8 cellular contexts compared by ENCODE assay signal in the genomic region with DNA sequence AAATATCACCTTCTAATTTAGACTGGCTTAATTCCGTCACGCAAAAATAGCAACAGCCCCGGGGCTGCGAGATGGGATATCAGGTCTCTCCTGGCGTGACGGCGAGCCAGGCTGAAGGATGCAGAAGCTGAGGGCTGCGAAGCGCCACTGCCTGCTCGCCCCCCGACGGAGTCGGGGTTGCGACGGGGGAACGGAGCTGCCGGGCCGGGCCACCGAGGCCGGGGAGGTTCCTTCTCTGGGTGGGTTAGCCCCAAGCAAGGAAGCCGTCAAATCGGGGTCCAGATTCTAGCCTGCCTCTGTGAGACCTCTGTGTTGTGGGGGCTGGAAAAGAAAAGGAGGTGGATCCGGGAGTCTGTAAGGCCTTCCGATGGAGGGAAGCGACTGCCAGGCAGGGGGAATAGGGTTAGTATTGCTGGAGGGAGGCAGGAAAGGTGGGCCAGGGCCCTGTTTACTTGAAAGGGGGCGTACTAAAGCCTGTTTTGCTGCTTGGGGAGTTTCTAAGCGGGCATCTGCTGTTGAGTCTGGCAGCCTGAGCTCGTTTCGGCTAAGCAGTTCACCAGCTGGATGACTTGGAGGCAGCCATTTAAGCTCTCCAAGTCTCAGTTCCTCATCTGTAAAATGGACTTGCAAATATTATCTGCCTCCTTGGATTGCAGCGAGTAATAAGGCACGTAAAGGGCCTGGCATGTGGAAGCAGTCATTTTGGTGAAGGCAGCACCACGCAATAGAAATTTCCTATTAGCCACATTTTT. TPM values are rescaled to one million over a fixed set of nuclear protein-coding genes. Genes with fewer than 3 reads are reported as not detected.
DNase-seq lines count a peak whose midpoint lies in the region; ATAC-seq and TF ChIP-seq lines count a peak whose summit lies in the region.

No MANE protein-coding gene starts in this region.

- TF ChIP-seq POLR2A in breast epithelium (IDR thresholded peaks at IDR 0.05), result no peak

- CTCF ChIA-PET in CD8-positive, alpha-beta T cell (lab: Charles Lee), result interaction anchor here (0.6 to 1.0 kb wide), 3 partner anchors 16 to 252 kb away, joined by 3 read pairs; no protein-coding TSS in a partner anchor

- intact Hi-C loops in CD8-positive, alpha-beta T cell (cut with DNase I, micrococcal nuclease), result loop anchor here (1.0 to 10.0 kb wide), 11 partner anchors 44 to 385 kb away; partner anchors contain the start of genes BMPR1A (in 2 of the 2), SHLD2 (in 2 of the 2) and WAPL (in 1 of the 2)
- intact Hi-C loops in breast epithelium (cut with DNase I; ENCODE audit: low total_unique reads), result no loop called here

- H3K27me3 ChIP-seq in CD8-positive, alpha-beta T cell (ENCODE audit: insufficient read depth, low read length), result no peaks in the 10 kb centered on the region
- no peaks in the 10 kb centered on the region for H3K27me3 ChIP-seq in breast epithelium
- no peaks in the 10 kb centered on the region for H3K27me3 ChIP-seq in layer of hippocampus (ENCODE audit: control insufficient read depth, insufficient read depth, low read length)

- no peak for TF ChIP-seq CTCF in CD8-positive, alpha-beta T cell (IDR thresholded peaks at IDR 0.05)
- no peak for TF ChIP-seq CTCF in breast epithelium (IDR thresholded peaks at IDR 0.05)

- H3K4me1 Mint-ChIP-seq in CD8-positive, alpha-beta T cell (ENCODE audit: low read depth), result peaks cover 13% of the 10 kb centered on the region
- H3K4me1 Mint-ChIP-seq in stimulated activated naive CD8-positive, alpha-beta T cell treated with anti-CD3 and anti-CD28 coated beads, Interleukin-15, amount 100 ng/mL, for 72 hours, result peaks cover 27% of the 10 kb centered on the region

- peak; percentile 9 for ATAC-seq in CD8-positive, alpha-beta T cell
- ATAC-seq in GM18867 (IDR thresholded peaks at IDR 0.05; ENCODE audit: unreplicated experiment) (peak; percentile 32), HG02981 (IDR thresholded peaks at IDR 0.05; ENCODE audit: unreplicated experiment) (peak; percentile 19)
- ATAC-seq in stimulated activated naive CD8-positive, alpha-beta T cell treated with anti-CD3 and anti-CD28 coated beads, Interleukin-15, amount 100 ng/mL, for 72 hours, result peak; percentile 26

- peaks cover 15% of the 10 kb centered on the region for H3K4me1 ChIP-seq in CD8-positive, alpha-beta T cell (ENCODE audit: insufficient read depth, low read length)
- H3K4me1 ChIP-seq in breast epithelium, result no peaks in the 10 kb centered on the region

- H3K9me3 Mint-ChIP-seq in CD8-positive, alpha-beta T cell, result no peaks in the 10 kb centered on the region
- H3K9me3 Mint-ChIP-seq in stimulated activated naive CD8-positive, alpha-beta T cell treated with anti-CD3 and anti-CD28 coated beads, Interleukin-15, amount 100 ng/mL, for 72 hours, result no peaks in the 10 kb centered on the region

- peak overlapping the region; percentile 69 for H3K4me3 ChIP-seq in CD8-positive, alpha-beta T cell (ENCODE audit: low read depth, low read length)
- peak overlapping the region; percentile 72 to 86 (median 84) for H3K4me3 ChIP-seq in breast epithelium

- H3K27ac Mint-ChIP-seq in CD8-positive, alpha-beta T cell, result peak overlapping the region; percentile 94
- peak overlapping the region; percentile 97 to 98 for H3K27ac Mint-ChIP-seq in stimulated activated naive CD8-positive, alpha-beta T cell treated with anti-CD3 and anti-CD28 coated beads, Interleukin-15, amount 100 ng/mL, for 72 hours

- POLR2A ChIA-PET in CD8-positive, alpha-beta T cell (lab: Charles Lee), result interaction anchor here (1.4 to 3.7 kb wide), 2 partner anchors 44 to 190 kb away, joined by 3 to 17 read pairs; partner anchors contain the start of gene BMPR1A

- H3K4me3 Mint-ChIP-seq in CD8-positive, alpha-beta T cell, result peak overlapping the region; percentile 85
- peak overlapping the region; percentile 93 to 99 for H3K4me3 Mint-ChIP-seq in stimulated activated naive CD8-positive, alpha-beta T cell treated with anti-CD3 and anti-CD28 coated beads, Interleukin-15, amount 100 ng/mL, for 72 hours

- peak in 4 of 7 experiments; percentile 19 to 69 (median 45) for DNase-seq in CD8-positive, alpha-beta T cell
- DNase-seq in NOMO-1 treated with DMSO at 0.1 percent for 48 hours (lab: John Stamatoyannopoulos, UW; ENCODE audit: unreplicated experiment) (peak; percentile 58), breast epithelium (ENCODE audit: low spot score in 2 of 2) (peak; percentile 32 to 54), NCI-H2196 (lab: John Stamatoyannopoulos, UW; ENCODE audit: unreplicated experiment) (no peak)
- peak; percentile 59 to 60 for DNase-seq in stimulated activated naive CD8-positive, alpha-beta T cell treated with anti-CD3 and anti-CD28 coated beads, Interleukin-15, amount 100 ng/mL, for 72 hours

- H3K27ac ChIP-seq in CD8-positive, alpha-beta T cell (ENCODE audit: low read depth, low read length), result peak overlapping the region; percentile 74
- H3K27ac ChIP-seq in breast epithelium, result peak overlapping the region; percentile 96 to 97
- H3K27ac ChIP-seq in layer of hippocampus (ENCODE audit: low read depth, low read length), result peak overlapping the region; percentile 93

- no peaks in the 10 kb centered on the region for H3K9me3 ChIP-seq in CD8-positive, alpha-beta T cell (ENCODE audit: low read length)
- no peaks in the 10 kb centered on the region for H3K9me3 ChIP-seq in breast epithelium

- H3K36me3 Mint-ChIP-seq in CD8-positive, alpha-beta T cell, result no peaks in the 10 kb centered on the region

- H3K27me3 Mint-ChIP-seq in CD8-positive, alpha-beta T cell (ENCODE audit: low read depth), result no peaks in the 10 kb centered on the region
- no peaks in the 10 kb centered on the region for H3K27me3 Mint-ChIP-seq in stimulated activated naive CD8-positive, alpha-beta T cell treated with anti-CD3 and anti-CD28 coated beads, Interleukin-15, amount 100 ng/mL, for 72 hours

- H3K36me3 ChIP-seq in CD8-positive, alpha-beta T cell (ENCODE audit: insufficient read depth, low read length), result no peaks in the 10 kb centered on the region
- no peaks in the 10 kb centered on the region for H3K36me3 ChIP-seq in breast epithelium

RNA-seq across cellular contexts. Expression of gene LDB3, which starts 43.8 kb away (rescaled TPM):
- total RNA-seq in CD8-positive, alpha-beta T cell, result not detected
- total RNA-seq in breast epithelium, result 1 to 10 TPM in 2 of 3 donors, under 1 TPM in 1; 0.98 to 2.9 (median 1.3) TPM

RNA-seq across cellular contexts. Expression of gene BMPR1A, which starts 44.3 kb away (rescaled TPM):
- 1 to 10 TPM; 1.6 to 2.0 TPM for total RNA-seq in CD8-positive, alpha-beta T cell
- total RNA-seq in breast epithelium, result 10 to 100 TPM; 49.8 to 87.2 (median 57.4) TPM

RNA-seq across cellular contexts. Expression of gene OPN4, which starts 57.8 kb away (rescaled TPM):
- total RNA-seq in CD8-positive, alpha-beta T cell, result not detected
- not detected for total RNA-seq in breast epithelium

Comparison
In these comparisons a context has a peak if more than half of its experiments do, and no peak if none do; other contexts are left out.
1. RNA of gene BMPR1A, which starts 44.3 kb away (total RNA-seq): 49.8 to 87.2 TPM in breast epithelium; 1.6 to 2.0 TPM in CD8-positive, alpha-beta T cell; every median in the first group is over 10 times any median in the second.
2. Peak in every context shown above with its lines, with median percentiles within 50 percentile points of each other: ATAC-seq and H3K27ac ChIP-seq.